21 cellular contexts compared by ENCODE assay signal in genomic region chr1:226652613-226653012, GRCh38.
DNase-seq lines count a peak whose midpoint lies in the region; TF ChIP-seq lines count a peak whose summit lies in the region.
"Had no signal": no experiment of that assay in that cellular context is flagged by ENCODE, and none has a peak within 500 bp of the region (broad histone marks: within the 10 kb centered on the region; RNA-seq: fewer than 3 reads in every experiment).

No MANE protein-coding gene starts in this region.

- H3K4me2 ChIP-seq in DOHH2 (ENCODE audit: low read length): no peak overlapping the region
- H3K4me2 ChIP-seq: SK-N-SH had no signal

- H3K27me3 ChIP-seq in DOHH2 (ENCODE audit: control insufficient read depth, low read length) (no peaks in the 10 kb centered on the region), esophagus squamous epithelium (no peaks in the 10 kb centered on the region)
- H3K27me3 ChIP-seq: pancreas, sigmoid colon, uterus had no signal

- no peak for DNase-seq in activated naive CD4-positive, alpha-beta T cell treated with anti-CD3 and anti-CD28 coated beads, Interleukin-2, amount 10 ng/mL, durations not matched to agents 7 days and 5 days
- no peak for DNase-seq in activated naive CD4-positive, alpha-beta T cell treated with Interleukin-2 at 50 U/mL for 16 hours
- DNase-seq in activated T-helper 2 cell treated with anti-CD3 and anti-CD28 coated beads, Interferon-gamma antibody, Interleukin-2, Interleukin-4, amounts not matched to agents 10 μg/mL and 5 μg/mL and 100 μg/mL, durations not matched to agents 14 hours and 24 hours and 36 hours (ENCODE audit: low spot score): no peak
- DNase-seq in neural crest cell (ENCODE audit: low read depth, low spot score) (no peak), esophagus squamous epithelium (lab: John Stamatoyannopoulos, UW) (no peak), GM13976 (ENCODE audit: low spot score) (no peak)
- DNase-seq in stimulated activated CD4-positive, alpha-beta T cell treated with anti-CD3 and anti-CD28 coated beads, Interleukin-1b, Interleukin-23, amount 100 ng/mL, for 48 hours: no peak
- DNase-seq: ACHN, activated B cell treated with CpG ODN at 0.5 μM for 24 hours, kidney glomerular epithelial cell, NCI-H1436, NCI-H510A treated with DMSO at 0.1 percent for 48 hours, sigmoid colon, SK-N-SH, T1000, uterus had no signal

- no peak overlapping the region for H3K4me3 Mint-ChIP-seq in activated naive CD4-positive, alpha-beta T cell treated with anti-CD3 and anti-CD28 coated beads, Interleukin-2, amount 10 ng/mL, durations not matched to agents 7 days and 5 days
- H3K4me3 Mint-ChIP-seq in activated T-helper 2 cell treated with anti-CD3 and anti-CD28 coated beads, Interferon-gamma antibody, Interleukin-2, Interleukin-4, amounts not matched to agents 10 μg/mL and 5 μg/mL and 100 μg/mL, durations not matched to agents 14 hours and 24 hours and 36 hours (ENCODE audit: low read depth): no peak overlapping the region
- no peak overlapping the region for H3K4me3 Mint-ChIP-seq in neural crest cell

- no peak for TF ChIP-seq POLR2A in esophagus squamous epithelium (IDR thresholded peaks at IDR 0.05)

- H3K27ac Mint-ChIP-seq in activated naive CD4-positive, alpha-beta T cell treated with anti-CD3 and anti-CD28 coated beads, Interleukin-2, amount 10 ng/mL, durations not matched to agents 7 days and 5 days: peak overlapping the region; percentile 55
- H3K27ac Mint-ChIP-seq in activated T-helper 2 cell treated with anti-CD3 and anti-CD28 coated beads, Interferon-gamma antibody, Interleukin-2, Interleukin-4, amounts not matched to agents 10 μg/mL and 5 μg/mL and 100 μg/mL, durations not matched to agents 14 hours and 24 hours and 36 hours: peak overlapping the region; percentile 84
- peak overlapping the region; percentile 89 for H3K27ac Mint-ChIP-seq in neural crest cell (ENCODE audit: unreplicated experiment)
- H3K27ac Mint-ChIP-seq: activated B cell treated with CpG ODN at 0.5 μM for 24 hours, IgD-negative memory B cell had no signal

- peaks cover 24% of the 10 kb centered on the region for H3K36me3 Mint-ChIP-seq in activated naive CD4-positive, alpha-beta T cell treated with anti-CD3 and anti-CD28 coated beads, Interleukin-2, amount 10 ng/mL, durations not matched to agents 7 days and 5 days
- peaks cover 25% of the 10 kb centered on the region for H3K36me3 Mint-ChIP-seq in activated T-helper 2 cell treated with anti-CD3 and anti-CD28 coated beads, Interferon-gamma antibody, Interleukin-2, Interleukin-4, amounts not matched to agents 10 μg/mL and 5 μg/mL and 100 μg/mL, durations not matched to agents 14 hours and 24 hours and 36 hours (ENCODE audit: low read depth)
- no peaks in the 10 kb centered on the region for H3K36me3 Mint-ChIP-seq in neural crest cell (ENCODE audit: low read depth)

- no peaks in the 10 kb centered on the region for H3K9me3 Mint-ChIP-seq in activated naive CD4-positive, alpha-beta T cell treated with anti-CD3 and anti-CD28 coated beads, Interleukin-2, amount 10 ng/mL, durations not matched to agents 7 days and 5 days
- H3K9me3 Mint-ChIP-seq in activated T-helper 2 cell treated with anti-CD3 and anti-CD28 coated beads, Interferon-gamma antibody, Interleukin-2, Interleukin-4, amounts not matched to agents 10 μg/mL and 5 μg/mL and 100 μg/mL, durations not matched to agents 14 hours and 24 hours and 36 hours: no peaks in the 10 kb centered on the region
- H3K9me3 Mint-ChIP-seq in neural crest cell: no peaks in the 10 kb centered on the region
- H3K9me3 Mint-ChIP-seq: activated B cell treated with CpG ODN at 0.5 μM for 24 hours; activated T-cell treated with anti-CD3 and anti-CD28 coated beads, Interleukin-2, amount 50 U/mL, for 4 hours; IgD-negative memory B cell had no signal

- H3K4me1 Mint-ChIP-seq in activated naive CD4-positive, alpha-beta T cell treated with anti-CD3 and anti-CD28 coated beads, Interleukin-2, amount 10 ng/mL, durations not matched to agents 7 days and 5 days: peaks cover 19% of the 10 kb centered on the region
- peaks cover 60% of the 10 kb centered on the region for H3K4me1 Mint-ChIP-seq in activated T-helper 2 cell treated with anti-CD3 and anti-CD28 coated beads, Interferon-gamma antibody, Interleukin-2, Interleukin-4, amounts not matched to agents 10 μg/mL and 5 μg/mL and 100 μg/mL, durations not matched to agents 14 hours and 24 hours and 36 hours (ENCODE audit: low read depth)
- peaks cover 61% of the 10 kb centered on the region for H3K4me1 Mint-ChIP-seq in neural crest cell

- H3K36me3 ChIP-seq in DOHH2 (ENCODE audit: control insufficient read depth, low read length) (peaks cover 52% of the 10 kb centered on the region), esophagus squamous epithelium (peaks cover 1 to 15% (median 9%) of the 10 kb centered on the region in 3 donors)
- H3K36me3 ChIP-seq: HAP-1, uterus had no signal

- H3K27ac ChIP-seq in DOHH2 (ENCODE audit: low read depth, low read length) (no peak overlapping the region), esophagus squamous epithelium (no peak overlapping the region)
- H3K27ac ChIP-seq: pancreas, sigmoid colon, uterus had no signal

- H3K4me3 ChIP-seq in DOHH2 (ENCODE audit: low read length) (peak overlapping the region; percentile 76), esophagus squamous epithelium (no peak overlapping the region)
- H3K4me3 ChIP-seq: HAP-1, pancreas, sigmoid colon, uterus had no signal

- CTCF ChIA-PET in activated naive CD4-positive, alpha-beta T cell treated with anti-CD3 and anti-CD28 coated beads, Interleukin-2, amount 10 ng/mL, durations not matched to agents 7 days and 5 days (lab: Charles Lee): interaction anchor here (0.8 to 5.8 kb wide), 7 partner anchors 12 to 176 kb away, joined by 3 to 25 read pairs (median 4); no protein-coding TSS in a partner anchor

- peaks cover 44% of the 10 kb centered on the region for H3K79me2 ChIP-seq in DOHH2 (ENCODE audit: control insufficient read depth, low read length)

- no peaks in the 10 kb centered on the region for H4K20me1 ChIP-seq in DOHH2 (ENCODE audit: control insufficient read depth, insufficient read depth, low read depth, low read length)

- H3K4me1 ChIP-seq in DOHH2 (ENCODE audit: control insufficient read depth, low read length): peaks cover under 1% of the 10 kb centered on the region; the same call in 1 of the 2 replicates
- peaks cover 0 to 57% (median 35%) of the 10 kb centered on the region in 3 donors for H3K4me1 ChIP-seq in esophagus squamous epithelium

- peaks cover 38% of the 10 kb centered on the region for H3F3A ChIP-seq in DOHH2 (ENCODE audit: control insufficient read depth, insufficient read depth)

- no peaks in the 10 kb centered on the region for H3K9me2 ChIP-seq in DOHH2 (replicated peaks; ENCODE audit: control insufficient read depth, low read length)
- H3K9me2 ChIP-seq: SK-N-SH had no signal

- in situ Hi-C loops in GM13976 (cut with MboI; ENCODE audit: low sequenced_read_pairs, unreplicated experiment): no loop called here

- no peaks in the 10 kb centered on the region for H3K9me3 ChIP-seq in DOHH2 (ENCODE audit: control insufficient read depth, insufficient read depth, low read length)
- H3K9me3 ChIP-seq in esophagus squamous epithelium: no peaks in the 10 kb centered on the region
- H3K9me3 ChIP-seq: HAP-1, pancreas, sigmoid colon, SK-N-SH, uterus had no signal

- TF ChIP-seq CTCF in DOHH2 (IDR thresholded peaks at IDR 0.05; ENCODE audit: low read depth, low read length, poor library complexity, severe bottlenecking) (no peak), neural crest cell (conservative IDR thresholded peaks at IDR 0.05) (no peak), esophagus squamous epithelium (IDR thresholded peaks at IDR 0.05) (no peak), GM13976 (IDR thresholded peaks at IDR 0.05; ENCODE audit: borderline replicate concordance, control extremely low read depth, extremely low read depth, insufficient read depth, missing control alignments) (no peak)

- 91 to 100% methylated on average over 1 to 3 of the region's 6 CpGs for WGBS in esophagus squamous epithelium, 2 donors

- intact Hi-C loops in activated T-helper 2 cell treated with anti-CD3 and anti-CD28 coated beads, Interferon-gamma antibody, Interleukin-2, Interleukin-4, amounts not matched to agents 10 μg/mL and 5 μg/mL and 100 μg/mL, durations not matched to agents 14 hours and 24 hours and 36 hours (cut with micrococcal nuclease): no loop called here
- intact Hi-C loops in esophagus squamous epithelium (cut with DNase I): no loop called here

- H3K27me3 Mint-ChIP-seq in activated naive CD4-positive, alpha-beta T cell treated with anti-CD3 and anti-CD28 coated beads, Interleukin-2, amount 10 ng/mL, durations not matched to agents 7 days and 5 days: no peaks in the 10 kb centered on the region
- H3K27me3 Mint-ChIP-seq in activated T-helper 2 cell treated with anti-CD3 and anti-CD28 coated beads, Interferon-gamma antibody, Interleukin-2, Interleukin-4, amounts not matched to agents 10 μg/mL and 5 μg/mL and 100 μg/mL, durations not matched to agents 14 hours and 24 hours and 36 hours (ENCODE audit: low read depth): no peaks in the 10 kb centered on the region
- H3K27me3 Mint-ChIP-seq in neural crest cell (ENCODE audit: low read depth): no peaks in the 10 kb centered on the region
- H3K27me3 Mint-ChIP-seq: activated B cell treated with CpG ODN at 0.5 μM for 24 hours, IgD-negative memory B cell had no signal
